2 cellular contexts compared by ENCODE assay signal in the genomic region with DNA sequence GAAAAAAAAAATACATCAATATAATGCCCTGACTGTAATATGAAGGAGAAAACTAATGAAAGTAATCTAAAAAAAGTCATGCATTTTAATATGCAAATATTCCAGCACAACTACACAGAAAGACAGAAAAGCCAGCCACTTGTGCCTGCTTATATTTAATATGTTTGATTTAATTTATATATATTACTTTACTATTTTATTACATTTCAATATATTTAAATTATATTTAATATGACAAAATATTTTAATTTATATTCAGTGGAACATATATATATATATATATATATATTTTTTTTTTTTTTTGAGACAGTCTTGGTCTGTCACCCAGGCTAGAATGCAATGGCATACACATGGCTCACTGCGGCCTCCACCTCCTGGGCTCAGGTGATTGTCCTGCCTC.
TF ChIP-seq lines count a peak whose summit lies in the region.

No MANE protein-coding gene starts in this region.

TF ChIP-seq in WTC11, 78 proteins besides CTCF, POLR2A, EP300 and RAD21:
- TF ChIP-seq HMGA2 (CRISPR knock-in tag; IDR thresholded peaks at IDR 0.05) (peak; percentile 96), CREB1 (CRISPR knock-in tag; IDR thresholded peaks at IDR 0.05) (no peak)
TF ChIP-seq in WTC11: peak in this region for 1.

TF ChIP-seq in endothelial cell of umbilical vein, 7 proteins besides CTCF, POLR2A, EP300 and RAD21:
- TF ChIP-seq POLR2AphosphoS5 (IDR thresholded peaks at IDR 0.05; ENCODE audit: insufficient read depth, low read depth, low read length) = no peak
- TF ChIP-seq GATA2 (IDR thresholded peaks at IDR 0.05; ENCODE audit: insufficient read depth, insufficient read length, low read depth, low read length) = no peak
- TF ChIP-seq MYC (IDR thresholded peaks at IDR 0.05; ENCODE audit: low read depth, low read length) = no peak
- TF ChIP-seq EZH2 (IDR thresholded peaks at IDR 0.05; ENCODE audit: borderline replicate concordance, low read depth, low read length, severe bottlenecking) = no peak
- TF ChIP-seq JUN (IDR thresholded peaks at IDR 0.05; ENCODE audit: borderline replicate concordance, insufficient read depth, insufficient read length, low read depth) = no peak
- no peak for TF ChIP-seq FOS (IDR thresholded peaks at IDR 0.05; ENCODE audit: borderline replicate concordance, insufficient read depth, low read length)
- TF ChIP-seq MAX (IDR thresholded peaks at IDR 0.05; ENCODE audit: insufficient read depth, insufficient read length) = no peak
TF ChIP-seq in endothelial cell of umbilical vein: peak in this region for 0.
